ENCODE assay signal across 9 cellular contexts in the genomic region with DNA sequence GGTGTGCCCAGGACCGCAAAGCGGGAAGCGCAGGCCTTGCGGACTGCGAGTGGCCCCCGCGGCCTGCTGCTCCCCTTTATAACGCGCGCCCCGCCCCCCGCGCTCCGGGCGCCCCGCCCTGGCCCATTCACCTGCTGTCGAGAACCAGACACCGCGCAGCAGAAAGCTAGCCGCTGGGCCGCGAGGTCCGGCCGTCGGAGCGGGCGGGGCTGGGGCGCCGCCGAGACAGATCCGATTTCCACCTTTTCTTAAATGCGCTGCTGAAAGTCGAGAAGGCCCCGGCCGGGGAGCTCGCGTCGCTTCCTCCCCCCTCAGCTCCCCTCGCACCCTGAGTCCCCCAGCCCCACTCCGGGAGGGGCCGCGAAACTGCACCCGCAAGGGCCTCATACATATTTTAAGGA.
DNase-seq lines count a peak whose midpoint lies in the region; TF ChIP-seq lines count a peak whose summit lies in the region.
"Had no signal": no experiment of that assay in that cellular context is flagged by ENCODE, and none has a peak within 500 bp of the region (broad histone marks: within the 10 kb centered on the region; RNA-seq: fewer than 3 reads in every experiment).

No MANE protein-coding gene starts in this region.

- H3K4me3 ChIP-seq in neural cell (ENCODE audit: low read length): peak overlapping the region; percentile 23

- peak overlapping the region; percentile 82 for H3K4me3 Mint-ChIP-seq in Calu3 (ENCODE audit: low read depth, unreplicated experiment)
- peak overlapping the region; percentile 76 to 94 (median 91) for H3K4me3 Mint-ChIP-seq in IgD-negative memory B cell
- peak overlapping the region; percentile 86 for H3K4me3 Mint-ChIP-seq in activated naive CD8-positive, alpha-beta T cell

- no peak overlapping the region for H3K4me2 ChIP-seq in neural cell (ENCODE audit: low read length)

- H3K9ac ChIP-seq in neural cell (ENCODE audit: low read length): no peak overlapping the region

- CTCF ChIA-PET in Calu3 (lab: Charles Lee): no interaction called here

- H4K20me1 ChIP-seq in neural cell (ENCODE audit: insufficient read depth): no peaks in the 10 kb centered on the region

- peaks cover 100% of the 10 kb centered on the region for H3K27me3 ChIP-seq in neural cell (ENCODE audit: insufficient read depth, low read depth, low read length)

- H3K4me1 Mint-ChIP-seq in Calu3 (ENCODE audit: low read depth, unreplicated experiment) (peaks cover 26% of the 10 kb centered on the region), IgD-negative memory B cell (peaks cover 28 to 29% (median 29%) of the 10 kb centered on the region in 3 donors)
- peaks cover 40% of the 10 kb centered on the region for H3K4me1 Mint-ChIP-seq in activated naive CD8-positive, alpha-beta T cell (ENCODE audit: low read depth)

- H3K27ac ChIP-seq in neural cell (ENCODE audit: low read length): no peak overlapping the region

- no TSS peak for BruUV-seq in Calu3 (replicated peaks; lab: Mats Ljungman, UMichigan)

- no peaks in the 10 kb centered on the region for H3K9me2 ChIP-seq in neural cell (ENCODE audit: insufficient read depth, low read length)

- H3K36me3 Mint-ChIP-seq in Calu3 (ENCODE audit: insufficient read depth, unreplicated experiment): peaks cover 40% of the 10 kb centered on the region
- no peaks in the 10 kb centered on the region for H3K36me3 Mint-ChIP-seq in IgD-negative memory B cell
- H3K36me3 Mint-ChIP-seq in activated naive CD8-positive, alpha-beta T cell: no peaks in the 10 kb centered on the region

- H3K9me3 ChIP-seq in neural cell (ENCODE audit: low read length): peaks cover 4% of the 10 kb centered on the region

- peak; percentile 29 for DNase-seq in Calu3
- DNase-seq in SW480 (ENCODE audit: low spot score): no peak
- DNase-seq in NCI-H1092 (lab: John Stamatoyannopoulos, UW): no peak
- DNase-seq in hepatic stellate cell (ENCODE audit: low spot score): no peak
- DNase-seq in NK-92 (lab: John Stamatoyannopoulos, UW; ENCODE audit: unreplicated experiment): no peak

- H2AFZ ChIP-seq in neural cell (ENCODE audit: low read depth, low read length): no peak overlapping the region

- H3K36me3 ChIP-seq in neural cell (ENCODE audit: insufficient read depth, low read length): no peaks in the 10 kb centered on the region

- no peak for TF ChIP-seq CTCF in Calu3 (IDR thresholded peaks at IDR 0.05; ENCODE audit: unreplicated experiment)
- no peak for TF ChIP-seq CTCF in neural cell (IDR thresholded peaks at IDR 0.05; ENCODE audit: poor library complexity, severe bottlenecking)

- H3K9me3 Mint-ChIP-seq in Calu3 (ENCODE audit: low read depth, unreplicated experiment) (no peaks in the 10 kb centered on the region), IgD-negative memory B cell (no peaks in the 10 kb centered on the region)
- H3K9me3 Mint-ChIP-seq in activated naive CD8-positive, alpha-beta T cell (ENCODE audit: low read depth): no peaks in the 10 kb centered on the region
- H3K9me3 Mint-ChIP-seq: neural crest cell had no signal

- H3K27ac Mint-ChIP-seq in Calu3 (ENCODE audit: unreplicated experiment) (no peak overlapping the region), IgD-negative memory B cell (peak overlapping the region in 2 of 3 donors; percentile 46 to 90)
- no peak overlapping the region for H3K27ac Mint-ChIP-seq in activated naive CD8-positive, alpha-beta T cell

- no peaks in the 10 kb centered on the region for H3F3A ChIP-seq in neural cell (ENCODE audit: insufficient read depth, low read length, poor library complexity, severe bottlenecking)

- intact Hi-C loops in Calu3 (cut with micrococcal nuclease; ENCODE audit: unreplicated experiment): no loop called here

- no peak for TF ChIP-seq RAD21 in neural cell (conservative IDR thresholded peaks at IDR 0.05)

- TF ChIP-seq EP300 in neural cell (conservative IDR thresholded peaks at IDR 0.05; ENCODE audit: poor library complexity, severe bottlenecking): no peak

- H3K79me2 ChIP-seq in neural cell (replicated peaks; ENCODE audit: insufficient read depth, low read length): no peaks in the 10 kb centered on the region

- H3K27me3 Mint-ChIP-seq in Calu3 (ENCODE audit: unreplicated experiment): peaks cover 64% of the 10 kb centered on the region
- peaks cover 51% of the 10 kb centered on the region for H3K27me3 Mint-ChIP-seq in IgD-negative memory B cell
- H3K27me3 Mint-ChIP-seq in activated naive CD8-positive, alpha-beta T cell: peaks cover 22% of the 10 kb centered on the region

TF ChIP-seq in neural cell, 6 proteins besides CTCF, POLR2A, EP300 and RAD21:
- TF ChIP-seq POLR2AphosphoS5 (IDR thresholded peaks at IDR 0.05): no peak
- TF ChIP-seq EZH2 (IDR thresholded peaks at IDR 0.05; ENCODE audit: borderline replicate concordance, insufficient read depth, low read length, poor library complexity, severe bottlenecking): no peak
- TF ChIP-seq, protein P1, sequence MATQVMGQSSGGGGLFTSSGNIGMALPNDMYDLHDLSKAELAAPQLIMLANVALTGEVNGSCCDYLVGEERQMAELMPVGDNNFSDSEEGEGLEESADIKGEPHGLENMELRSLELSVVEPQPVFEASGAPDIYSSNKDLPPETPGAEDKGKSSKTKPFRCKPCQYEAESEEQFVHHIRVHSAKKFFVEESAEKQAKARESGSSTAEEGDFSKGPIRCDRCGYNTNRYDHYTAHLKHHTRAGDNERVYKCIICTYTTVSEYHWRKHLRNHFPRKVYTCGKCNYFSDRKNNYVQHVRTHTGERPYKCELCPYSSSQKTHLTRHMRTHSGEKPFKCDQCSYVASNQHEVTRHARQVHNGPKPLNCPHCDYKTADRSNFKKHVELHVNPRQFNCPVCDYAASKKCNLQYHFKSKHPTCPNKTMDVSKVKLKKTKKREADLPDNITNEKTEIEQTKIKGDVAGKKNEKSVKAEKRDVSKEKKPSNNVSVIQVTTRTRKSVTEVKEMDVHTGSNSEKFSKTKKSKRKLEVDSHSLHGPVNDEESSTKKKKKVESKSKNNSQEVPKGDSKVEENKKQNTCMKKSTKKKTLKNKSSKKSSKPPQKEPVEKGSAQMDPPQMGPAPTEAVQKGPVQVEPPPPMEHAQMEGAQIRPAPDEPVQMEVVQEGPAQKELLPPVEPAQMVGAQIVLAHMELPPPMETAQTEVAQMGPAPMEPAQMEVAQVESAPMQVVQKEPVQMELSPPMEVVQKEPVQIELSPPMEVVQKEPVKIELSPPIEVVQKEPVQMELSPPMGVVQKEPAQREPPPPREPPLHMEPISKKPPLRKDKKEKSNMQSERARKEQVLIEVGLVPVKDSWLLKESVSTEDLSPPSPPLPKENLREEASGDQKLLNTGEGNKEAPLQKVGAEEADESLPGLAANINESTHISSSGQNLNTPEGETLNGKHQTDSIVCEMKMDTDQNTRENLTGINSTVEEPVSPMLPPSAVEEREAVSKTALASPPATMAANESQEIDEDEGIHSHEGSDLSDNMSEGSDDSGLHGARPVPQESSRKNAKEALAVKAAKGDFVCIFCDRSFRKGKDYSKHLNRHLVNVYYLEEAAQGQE (IDR thresholded peaks at IDR 0.05; ENCODE audit: borderline replicate concordance): no peak
- no peak for TF ChIP-seq SMC3 (conservative IDR thresholded peaks at IDR 0.05; ENCODE audit: poor library complexity)
- no peak for TF ChIP-seq TAF1 (IDR thresholded peaks at IDR 0.05; ENCODE audit: low read depth)
- TF ChIP-seq MXI1 (conservative IDR thresholded peaks at IDR 0.05; ENCODE audit: poor library complexity, severe bottlenecking): no peak

Comparison
In these comparisons a context has a peak if more than half of its experiments do, and no peak if none do; other contexts are left out.
1. H3K27ac Mint-ChIP-seq: peak in IgD-negative memory B cell (2 of 3); none in Calu3 (single experiment) and activated naive CD8-positive, alpha-beta T cell (single experiment).
2. Peak in every context shown above with its lines, with median percentiles within 50 percentile points of each other: H3K4me3 Mint-ChIP-seq.